In genomic region chr1:10735603-10736305, GRCh38 we compare ENCODE assay signal across 21 cellular contexts.
DNase-seq lines count a peak whose midpoint lies in the region; ATAC-seq and TF ChIP-seq lines count a peak whose summit lies in the region.
"Had no signal": no experiment of that assay in that cellular context is flagged by ENCODE, and none has a peak within 500 bp of the region (broad histone marks: within the 10 kb centered on the region; RNA-seq: fewer than 3 reads in every experiment).

No MANE protein-coding gene starts in this region.

- no peaks in the 10 kb centered on the region for H3K4me1 ChIP-seq in endodermal cell (ENCODE audit: control insufficient read depth, insufficient read depth, low read length)
- peaks cover 44 to 81% (median 60%) of the 10 kb centered on the region in 4 donors for H3K4me1 ChIP-seq in stomach
- no peaks in the 10 kb centered on the region for H3K4me1 ChIP-seq in foreskin keratinocyte

- WGBS in endodermal cell (ENCODE audit: insufficient coverage in 1 of 2, insufficient read length in 1 of 2), 2 experiments = 84 to 94% methylated on average over 7 to 10 of the region's 10 CpGs
- 10 to 54% (median 46%) methylated on average over 3 to 10 of the region's 10 CpGs for WGBS in stomach, 5 donors

- H3K36me3 ChIP-seq in endodermal cell (ENCODE audit: control insufficient read depth, insufficient read depth, low read length) (no peaks in the 10 kb centered on the region), stomach (no peaks in the 10 kb centered on the region)
- H3K36me3 ChIP-seq: BLaER1, ovary had no signal

- H3K36me3 Mint-ChIP-seq in endodermal cell (ENCODE audit: low read depth) = no peaks in the 10 kb centered on the region
- H3K36me3 Mint-ChIP-seq: memory B cell; naive thymus-derived CD8-positive, alpha-beta T cell; WTC11 had no signal

- no peaks in the 10 kb centered on the region for H3K27me3 Mint-ChIP-seq in endodermal cell (ENCODE audit: insufficient read depth)

- DNase-seq in NCI-H82 (lab: John Stamatoyannopoulos, UW) = peak; percentile 67
- no peak for DNase-seq in NCI-H82 treated with DMSO at 0.1 percent for 48 hours (lab: John Stamatoyannopoulos, UW; ENCODE audit: unreplicated experiment)
- DNase-seq in endodermal cell = no peak
- peak; percentile 47 for DNase-seq in medulla oblongata (ENCODE audit: extremely low spot score)
- no peak for DNase-seq in stomach
- DNase-seq in foreskin keratinocyte = no peak
- no peak for DNase-seq in DMS79 (lab: John Stamatoyannopoulos, UW)
- DNase-seq: activated CD8-positive, alpha-beta memory T cell treated with anti-CD3 and anti-CD28 coated beads, Interleukin-2, amount 50 U/mL, for 4 hours; Calu3; cortex of kidney; Kasumi-1; NCI-H1048; ovary had no signal

- H3K27me3 ChIP-seq in endodermal cell (ENCODE audit: control insufficient read depth, insufficient read depth, low read length, poor library complexity, severe bottlenecking) = no peaks in the 10 kb centered on the region
- H3K27me3 ChIP-seq in stomach = no peaks in the 10 kb centered on the region
- peaks cover 24% of the 10 kb centered on the region for H3K27me3 ChIP-seq in foreskin keratinocyte
- H3K27me3 ChIP-seq: BLaER1, ovary had no signal

- no peak for TF ChIP-seq CTCF in endodermal cell (conservative IDR thresholded peaks at IDR 0.05)
- TF ChIP-seq CTCF in stomach (IDR thresholded peaks at IDR 0.05) = no peak
- TF ChIP-seq CTCF in foreskin keratinocyte (conservative IDR thresholded peaks at IDR 0.05) = no peak

- H3K9ac ChIP-seq in endodermal cell (ENCODE audit: extremely low read depth, low read length, poor library complexity, severe bottlenecking) = no peak overlapping the region
- H3K9ac ChIP-seq: BLaER1, GM23248 had no signal

- H3K4me3 ChIP-seq in endodermal cell (ENCODE audit: low read length) = no peak overlapping the region
- no peak overlapping the region for H3K4me3 ChIP-seq in stomach
- H3K4me3 ChIP-seq: A549, BLaER1, GM23248, ovary had no signal

- H3K9me3 ChIP-seq in endodermal cell (ENCODE audit: control insufficient read depth, low read length) (no peaks in the 10 kb centered on the region), stomach (no peaks in the 10 kb centered on the region)
- H3K9me3 ChIP-seq: A549, BLaER1, ovary had no signal

- intact Hi-C loops in stomach (cut with DNase I; ENCODE audit: low total_unique reads) = no loop called here

- ATAC-seq in foreskin keratinocyte (no peak), GM19023 (IDR thresholded peaks at IDR 0.05; ENCODE audit: unreplicated experiment) (no peak)
- ATAC-seq: A549; naive thymus-derived CD8-positive, alpha-beta T cell; sciatic nerve had no signal

- peaks cover 10% of the 10 kb centered on the region for H3K4me1 Mint-ChIP-seq in endodermal cell
- H3K4me1 Mint-ChIP-seq: memory B cell; naive thymus-derived CD8-positive, alpha-beta T cell had no signal

- TF ChIP-seq POLR2A in stomach (IDR thresholded peaks at IDR 0.05) = no peak

- peak overlapping the region; percentile 79 for H3K27ac ChIP-seq in endodermal cell (ENCODE audit: low read depth, low read length)
- peak overlapping the region; percentile 54 to 90 (median 87) for H3K27ac ChIP-seq in stomach
- no peak overlapping the region for H3K27ac ChIP-seq in foreskin keratinocyte
- H3K27ac ChIP-seq: A549, BLaER1, GM23248, ovary had no signal

- no peak overlapping the region for H3K27ac Mint-ChIP-seq in endodermal cell
- H3K27ac Mint-ChIP-seq: memory B cell, WTC11 had no signal

- no peaks in the 10 kb centered on the region for H3K9me3 Mint-ChIP-seq in endodermal cell
- H3K9me3 Mint-ChIP-seq: memory B cell; naive thymus-derived CD8-positive, alpha-beta T cell; WTC11 had no signal

- no peak overlapping the region for H3K4me3 Mint-ChIP-seq in endodermal cell
- H3K4me3 Mint-ChIP-seq: memory B cell; naive thymus-derived CD8-positive, alpha-beta T cell; WTC11 had no signal

- TF ChIP-seq EP300 in stomach (IDR thresholded peaks at IDR 0.05) = no peak

Comparison
In these comparisons a context has a peak if more than half of its experiments do, and no peak if none do; other contexts are left out.
1. DNase-seq: peak in NCI-H82 (single experiment) and medulla oblongata (single experiment); none in NCI-H82 treated with DMSO at 0.1 percent for 48 hours (single experiment), endodermal cell (single experiment), stomach (single experiment), foreskin keratinocyte (0 of 2) and DMS79 (single experiment).